Comparison of ENCODE assay signal across 1 cellular context in the genomic region with DNA sequence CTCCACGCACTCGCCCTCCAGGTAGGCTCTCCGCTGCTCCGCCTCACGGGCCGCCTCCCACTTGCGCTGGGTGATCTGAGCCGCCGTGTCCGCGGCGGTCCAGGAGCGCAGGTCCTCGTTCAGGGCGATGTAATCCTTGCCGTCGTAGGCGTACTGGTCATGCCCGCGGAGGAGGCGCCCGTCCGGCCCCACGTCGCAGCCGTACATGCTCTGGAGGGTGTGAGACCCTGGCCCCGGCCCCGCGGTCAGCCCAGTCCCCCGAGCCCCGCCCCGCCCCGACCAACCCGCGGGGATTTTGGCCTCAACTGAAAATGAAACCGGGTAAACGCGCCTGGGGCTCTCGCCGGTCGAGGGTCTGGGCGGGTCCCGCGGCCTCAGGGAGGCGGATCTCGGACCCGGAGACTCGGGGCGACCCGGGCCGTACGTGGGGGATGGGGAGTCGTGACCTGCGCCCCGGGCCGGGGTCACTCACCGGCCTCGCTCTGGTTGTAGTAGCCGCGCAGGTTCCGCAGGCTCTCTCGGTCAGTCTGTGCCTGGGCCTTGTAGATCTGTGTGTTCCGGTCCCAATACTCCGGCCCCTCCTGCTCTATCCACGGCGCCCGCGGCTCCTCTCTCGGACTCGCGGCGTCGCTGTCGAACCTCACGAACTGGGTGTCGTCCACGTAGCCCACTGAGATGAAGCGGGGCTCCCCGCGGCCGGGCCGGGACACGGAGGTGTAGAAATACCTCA.
TF ChIP-seq lines count a peak whose summit lies in the region.

No MANE protein-coding gene starts in this region.

TF ChIP-seq in GM23338, 12 proteins besides CTCF, POLR2A, EP300 and RAD21 (continued from another document):
- TF ChIP-seq, protein P1, sequence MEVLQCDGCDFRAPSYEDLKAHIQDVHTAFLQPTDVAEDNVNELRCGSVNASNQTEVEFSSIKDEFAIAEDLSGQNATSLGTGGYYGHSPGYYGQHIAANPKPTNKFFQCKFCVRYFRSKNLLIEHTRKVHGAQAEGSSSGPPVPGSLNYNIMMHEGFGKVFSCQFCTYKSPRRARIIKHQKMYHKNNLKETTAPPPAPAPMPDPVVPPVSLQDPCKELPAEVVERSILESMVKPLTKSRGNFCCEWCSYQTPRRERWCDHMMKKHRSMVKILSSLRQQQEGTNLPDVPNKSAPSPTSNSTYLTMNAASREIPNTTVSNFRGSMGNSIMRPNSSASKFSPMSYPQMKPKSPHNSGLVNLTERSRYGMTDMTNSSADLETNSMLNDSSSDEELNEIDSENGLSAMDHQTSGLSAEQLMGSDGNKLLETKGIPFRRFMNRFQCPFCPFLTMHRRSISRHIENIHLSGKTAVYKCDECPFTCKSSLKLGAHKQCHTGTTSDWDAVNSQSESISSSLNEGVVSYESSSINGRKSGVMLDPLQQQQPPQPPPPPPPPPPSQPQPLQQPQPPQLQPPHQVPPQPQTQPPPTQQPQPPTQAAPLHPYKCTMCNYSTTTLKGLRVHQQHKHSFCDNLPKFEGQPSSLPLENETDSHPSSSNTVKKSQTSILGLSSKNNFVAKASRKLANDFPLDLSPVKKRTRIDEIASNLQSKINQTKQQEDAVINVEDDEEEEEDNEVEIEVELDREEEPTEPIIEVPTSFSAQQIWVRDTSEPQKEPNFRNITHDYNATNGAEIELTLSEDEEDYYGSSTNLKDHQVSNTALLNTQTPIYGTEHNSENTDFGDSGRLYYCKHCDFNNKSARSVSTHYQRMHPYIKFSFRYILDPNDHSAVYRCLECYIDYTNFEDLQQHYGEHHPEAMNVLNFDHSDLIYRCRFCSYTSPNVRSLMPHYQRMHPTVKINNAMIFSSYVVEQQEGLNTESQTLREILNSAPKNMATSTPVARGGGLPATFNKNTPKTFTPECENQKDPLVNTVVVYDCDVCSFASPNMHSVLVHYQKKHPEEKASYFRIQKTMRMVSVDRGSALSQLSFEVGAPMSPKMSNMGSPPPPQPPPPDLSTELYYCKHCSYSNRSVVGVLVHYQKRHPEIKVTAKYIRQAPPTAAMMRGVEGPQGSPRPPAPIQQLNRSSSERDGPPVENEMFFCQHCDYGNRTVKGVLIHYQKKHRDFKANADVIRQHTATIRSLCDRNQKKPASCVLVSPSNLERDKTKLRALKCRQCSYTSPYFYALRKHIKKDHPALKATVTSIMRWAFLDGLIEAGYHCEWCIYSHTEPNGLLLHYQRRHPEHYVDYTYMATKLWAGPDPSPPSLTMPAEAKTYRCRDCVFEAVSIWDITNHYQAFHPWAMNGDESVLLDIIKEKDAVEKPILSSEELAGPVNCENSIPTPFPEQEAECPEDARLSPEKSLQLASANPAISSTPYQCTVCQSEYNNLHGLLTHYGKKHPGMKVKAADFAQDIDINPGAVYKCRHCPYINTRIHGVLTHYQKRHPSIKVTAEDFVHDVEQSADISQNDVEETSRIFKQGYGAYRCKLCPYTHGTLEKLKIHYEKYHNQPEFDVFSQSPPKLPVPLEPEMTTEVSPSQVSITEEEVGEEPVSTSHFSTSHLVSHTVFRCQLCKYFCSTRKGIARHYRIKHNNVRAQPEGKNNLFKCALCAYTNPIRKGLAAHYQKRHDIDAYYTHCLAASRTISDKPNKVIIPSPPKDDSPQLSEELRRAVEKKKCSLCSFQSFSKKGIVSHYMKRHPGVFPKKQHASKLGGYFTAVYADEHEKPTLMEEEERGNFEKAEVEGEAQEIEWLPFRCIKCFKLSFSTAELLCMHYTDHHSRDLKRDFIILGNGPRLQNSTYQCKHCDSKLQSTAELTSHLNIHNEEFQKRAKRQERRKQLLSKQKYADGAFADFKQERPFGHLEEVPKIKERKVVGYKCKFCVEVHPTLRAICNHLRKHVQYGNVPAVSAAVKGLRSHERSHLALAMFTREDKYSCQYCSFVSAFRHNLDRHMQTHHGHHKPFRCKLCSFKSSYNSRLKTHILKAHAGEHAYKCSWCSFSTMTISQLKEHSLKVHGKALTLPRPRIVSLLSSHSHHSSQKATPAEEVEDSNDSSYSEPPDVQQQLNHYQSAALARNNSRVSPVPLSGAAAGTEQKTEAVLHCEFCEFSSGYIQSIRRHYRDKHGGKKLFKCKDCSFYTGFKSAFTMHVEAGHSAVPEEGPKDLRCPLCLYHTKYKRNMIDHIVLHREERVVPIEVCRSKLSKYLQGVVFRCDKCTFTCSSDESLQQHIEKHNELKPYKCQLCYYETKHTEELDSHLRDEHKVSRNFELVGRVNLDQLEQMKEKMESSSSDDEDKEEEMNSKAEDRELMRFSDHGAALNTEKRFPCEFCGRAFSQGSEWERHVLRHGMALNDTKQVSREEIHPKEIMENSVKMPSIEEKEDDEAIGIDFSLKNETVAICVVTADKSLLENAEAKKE (CRISPR knock-in tag; IDR thresholded peaks at IDR 0.05), result no peak
- TF ChIP-seq STAT1 (IDR thresholded peaks at IDR 0.05; ENCODE audit: unreplicated experiment), result no peak
- TF ChIP-seq, protein P2, sequence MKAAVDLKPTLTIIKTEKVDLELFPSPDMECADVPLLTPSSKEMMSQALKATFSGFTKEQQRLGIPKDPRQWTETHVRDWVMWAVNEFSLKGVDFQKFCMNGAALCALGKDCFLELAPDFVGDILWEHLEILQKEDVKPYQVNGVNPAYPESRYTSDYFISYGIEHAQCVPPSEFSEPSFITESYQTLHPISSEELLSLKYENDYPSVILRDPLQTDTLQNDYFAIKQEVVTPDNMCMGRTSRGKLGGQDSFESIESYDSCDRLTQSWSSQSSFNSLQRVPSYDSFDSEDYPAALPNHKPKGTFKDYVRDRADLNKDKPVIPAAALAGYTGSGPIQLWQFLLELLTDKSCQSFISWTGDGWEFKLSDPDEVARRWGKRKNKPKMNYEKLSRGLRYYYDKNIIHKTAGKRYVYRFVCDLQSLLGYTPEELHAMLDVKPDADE (IDR thresholded peaks at IDR 0.05), result no peak
- TF ChIP-seq NANOG (IDR thresholded peaks at IDR 0.05; ENCODE audit: borderline replicate concordance), result no peak
- TF ChIP-seq EZH2phosphoT487 (IDR thresholded peaks at IDR 0.05; ENCODE audit: unreplicated experiment), result no peak
- TF ChIP-seq JUNB (IDR thresholded peaks at IDR 0.05; ENCODE audit: unreplicated experiment), result no peak
- TF ChIP-seq ZNF114 (CRISPR knock-in tag; IDR thresholded peaks at IDR 0.05), result no peak
- TF ChIP-seq CREB1 (CRISPR knock-in tag; IDR thresholded peaks at IDR 0.05; ENCODE audit: low read depth), result no peak
TF ChIP-seq in GM23338: peak in this region for 0.
